In the genomic region with DNA sequence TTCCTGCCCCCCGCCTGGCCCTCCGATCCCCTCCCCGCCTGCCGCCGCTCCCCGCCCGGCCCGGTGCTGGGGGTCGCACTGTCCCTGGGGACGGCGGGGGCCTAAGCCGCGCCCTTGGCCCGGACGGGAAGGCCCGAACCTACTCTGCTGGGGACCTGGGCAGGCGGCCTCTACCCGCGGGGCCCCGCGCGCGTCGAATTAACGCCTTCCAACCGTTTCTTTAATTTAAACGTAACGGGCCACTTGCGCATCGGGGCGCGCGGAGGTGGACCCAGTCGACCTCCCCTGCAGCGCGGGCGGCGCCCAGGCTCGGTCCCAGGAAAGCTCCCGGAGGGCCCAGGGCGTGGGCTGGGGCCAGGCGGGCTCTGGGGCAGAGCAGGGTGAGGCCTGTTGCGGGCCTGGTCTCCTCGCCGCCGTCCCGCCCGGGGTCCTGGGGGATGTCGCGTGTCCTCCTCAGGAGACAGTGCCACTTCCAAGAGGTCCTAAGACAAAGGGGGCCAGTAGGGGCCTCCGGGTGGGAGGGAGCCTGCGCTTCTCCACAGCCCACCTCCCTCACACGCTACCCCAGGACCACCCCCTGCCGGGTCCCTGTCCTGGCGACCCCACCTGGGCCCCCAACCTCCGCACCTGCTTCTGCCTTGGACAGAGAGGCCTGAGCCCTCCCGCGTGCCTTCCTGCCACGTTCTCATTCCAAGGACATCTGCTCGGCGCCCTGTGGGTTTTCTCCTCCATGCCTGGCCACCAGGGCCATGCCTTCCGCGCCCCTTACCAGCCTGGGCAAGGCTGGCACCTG, we compare ENCODE assay signal across 1 cellular context.
TF ChIP-seq lines count a peak whose summit lies in the region.

No MANE protein-coding gene starts in this region.

TF ChIP-seq in HepG2, 621 proteins besides CTCF, POLR2A, EP300 and RAD21 (continued from another document and continues in another):
- TF ChIP-seq, protein P1, sequence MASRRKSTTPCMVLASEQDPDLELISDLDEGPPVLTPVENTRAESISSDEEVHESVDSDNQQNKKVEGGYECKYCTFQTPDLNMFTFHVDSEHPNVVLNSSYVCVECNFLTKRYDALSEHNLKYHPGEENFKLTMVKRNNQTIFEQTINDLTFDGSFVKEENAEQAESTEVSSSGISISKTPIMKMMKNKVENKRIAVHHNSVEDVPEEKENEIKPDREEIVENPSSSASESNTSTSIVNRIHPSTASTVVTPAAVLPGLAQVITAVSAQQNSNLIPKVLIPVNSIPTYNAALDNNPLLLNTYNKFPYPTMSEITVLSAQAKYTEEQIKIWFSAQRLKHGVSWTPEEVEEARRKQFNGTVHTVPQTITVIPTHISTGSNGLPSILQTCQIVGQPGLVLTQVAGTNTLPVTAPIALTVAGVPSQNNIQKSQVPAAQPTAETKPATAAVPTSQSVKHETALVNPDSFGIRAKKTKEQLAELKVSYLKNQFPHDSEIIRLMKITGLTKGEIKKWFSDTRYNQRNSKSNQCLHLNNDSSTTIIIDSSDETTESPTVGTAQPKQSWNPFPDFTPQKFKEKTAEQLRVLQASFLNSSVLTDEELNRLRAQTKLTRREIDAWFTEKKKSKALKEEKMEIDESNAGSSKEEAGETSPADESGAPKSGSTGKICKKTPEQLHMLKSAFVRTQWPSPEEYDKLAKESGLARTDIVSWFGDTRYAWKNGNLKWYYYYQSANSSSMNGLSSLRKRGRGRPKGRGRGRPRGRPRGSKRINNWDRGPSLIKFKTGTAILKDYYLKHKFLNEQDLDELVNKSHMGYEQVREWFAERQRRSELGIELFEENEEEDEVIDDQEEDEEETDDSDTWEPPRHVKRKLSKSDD (CRISPR knock-in tag; IDR thresholded peaks at IDR 0.05; ENCODE audit: low read depth) = 0 out of 2 replicates have a peak, but pooled peaks have one; percentile 23
- TF ChIP-seq, protein P2, sequence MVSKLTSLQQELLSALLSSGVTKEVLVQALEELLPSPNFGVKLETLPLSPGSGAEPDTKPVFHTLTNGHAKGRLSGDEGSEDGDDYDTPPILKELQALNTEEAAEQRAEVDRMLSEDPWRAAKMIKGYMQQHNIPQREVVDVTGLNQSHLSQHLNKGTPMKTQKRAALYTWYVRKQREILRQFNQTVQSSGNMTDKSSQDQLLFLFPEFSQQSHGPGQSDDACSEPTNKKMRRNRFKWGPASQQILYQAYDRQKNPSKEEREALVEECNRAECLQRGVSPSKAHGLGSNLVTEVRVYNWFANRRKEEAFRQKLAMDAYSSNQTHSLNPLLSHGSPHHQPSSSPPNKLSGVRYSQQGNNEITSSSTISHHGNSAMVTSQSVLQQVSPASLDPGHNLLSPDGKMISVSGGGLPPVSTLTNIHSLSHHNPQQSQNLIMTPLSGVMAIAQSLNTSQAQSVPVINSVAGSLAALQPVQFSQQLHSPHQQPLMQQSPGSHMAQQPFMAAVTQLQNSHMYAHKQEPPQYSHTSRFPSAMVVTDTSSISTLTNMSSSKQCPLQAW (CRISPR knock-in tag; IDR thresholded peaks at IDR 0.05) = 0 out of 2 replicates have a peak, but pooled peaks have one; percentile 12
- peak; percentile 71 for TF ChIP-seq AGO2 (optimal IDR thresholded peaks at IDR 0.05; ENCODE audit: low read depth, low read length)
- 0 out of 2 replicates have a peak, but pooled peaks have one; percentile 34 for TF ChIP-seq ZBTB7A (CRISPR knock-in tag; IDR thresholded peaks at IDR 0.05)
- TF ChIP-seq, protein P3, sequence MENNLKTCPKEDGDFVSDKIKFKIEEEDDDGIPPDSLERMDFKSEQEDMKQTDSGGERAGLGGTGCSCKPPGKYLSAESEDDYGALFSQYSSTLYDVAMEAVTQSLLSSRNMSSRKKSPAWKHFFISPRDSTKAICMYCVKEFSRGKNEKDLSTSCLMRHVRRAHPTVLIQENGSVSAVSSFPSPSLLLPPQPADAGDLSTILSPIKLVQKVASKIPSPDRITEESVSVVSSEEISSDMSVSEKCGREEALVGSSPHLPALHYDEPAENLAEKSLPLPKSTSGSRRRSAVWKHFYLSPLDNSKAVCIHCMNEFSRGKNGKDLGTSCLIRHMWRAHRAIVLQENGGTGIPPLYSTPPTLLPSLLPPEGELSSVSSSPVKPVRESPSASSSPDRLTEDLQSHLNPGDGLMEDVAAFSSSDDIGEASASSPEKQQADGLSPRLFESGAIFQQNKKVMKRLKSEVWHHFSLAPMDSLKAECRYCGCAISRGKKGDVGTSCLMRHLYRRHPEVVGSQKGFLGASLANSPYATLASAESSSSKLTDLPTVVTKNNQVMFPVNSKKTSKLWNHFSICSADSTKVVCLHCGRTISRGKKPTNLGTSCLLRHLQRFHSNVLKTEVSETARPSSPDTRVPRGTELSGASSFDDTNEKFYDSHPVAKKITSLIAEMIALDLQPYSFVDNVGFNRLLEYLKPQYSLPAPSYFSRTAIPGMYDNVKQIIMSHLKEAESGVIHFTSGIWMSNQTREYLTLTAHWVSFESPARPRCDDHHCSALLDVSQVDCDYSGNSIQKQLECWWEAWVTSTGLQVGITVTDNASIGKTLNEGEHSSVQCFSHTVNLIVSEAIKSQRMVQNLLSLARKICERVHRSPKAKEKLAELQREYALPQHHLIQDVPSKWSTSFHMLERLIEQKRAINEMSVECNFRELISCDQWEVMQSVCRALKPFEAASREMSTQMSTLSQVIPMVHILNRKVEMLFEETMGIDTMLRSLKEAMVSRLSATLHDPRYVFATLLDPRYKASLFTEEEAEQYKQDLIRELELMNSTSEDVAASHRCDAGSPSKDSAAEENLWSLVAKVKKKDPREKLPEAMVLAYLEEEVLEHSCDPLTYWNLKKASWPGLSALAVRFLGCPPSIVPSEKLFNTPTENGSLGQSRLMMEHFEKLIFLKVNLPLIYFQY (CRISPR knock-in tag; IDR thresholded peaks at IDR 0.05; ENCODE audit: borderline replicate concordance) = no peak
- TF ChIP-seq, protein P4, sequence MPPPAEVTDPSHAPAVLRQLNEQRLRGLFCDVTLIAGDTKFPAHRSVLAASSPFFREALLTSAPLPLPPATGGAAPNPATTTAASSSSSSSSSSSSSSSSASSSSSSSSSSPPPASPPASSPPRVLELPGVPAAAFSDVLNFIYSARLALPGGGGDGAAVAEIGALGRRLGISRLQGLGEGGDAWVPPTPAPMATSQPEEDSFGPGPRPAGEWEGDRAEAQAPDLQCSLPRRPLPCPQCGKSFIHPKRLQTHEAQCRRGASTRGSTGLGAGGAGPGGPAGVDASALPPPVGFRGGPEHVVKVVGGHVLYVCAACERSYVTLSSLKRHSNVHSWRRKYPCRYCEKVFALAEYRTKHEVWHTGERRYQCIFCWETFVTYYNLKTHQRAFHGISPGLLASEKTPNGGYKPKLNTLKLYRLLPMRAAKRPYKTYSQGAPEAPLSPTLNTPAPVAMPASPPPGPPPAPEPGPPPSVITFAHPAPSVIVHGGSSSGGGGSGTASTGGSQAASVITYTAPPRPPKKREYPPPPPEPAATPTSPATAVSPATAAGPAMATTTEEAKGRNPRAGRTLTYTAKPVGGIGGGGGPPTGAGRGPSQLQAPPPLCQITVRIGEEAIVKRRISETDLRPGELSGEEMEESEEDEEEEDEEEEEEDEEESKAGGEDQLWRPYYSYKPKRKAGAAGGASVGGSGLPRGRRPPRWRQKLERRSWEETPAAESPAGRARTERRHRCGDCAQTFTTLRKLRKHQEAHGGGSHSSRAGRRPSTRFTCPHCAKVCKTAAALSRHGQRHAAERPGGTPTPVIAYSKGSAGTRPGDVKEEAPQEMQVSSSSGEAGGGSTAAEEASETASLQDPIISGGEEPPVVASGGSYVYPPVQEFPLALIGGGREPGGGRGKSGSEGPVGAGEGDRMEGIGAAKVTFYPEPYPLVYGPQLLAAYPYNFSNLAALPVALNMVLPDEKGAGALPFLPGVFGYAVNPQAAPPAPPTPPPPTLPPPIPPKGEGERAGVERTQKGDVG (CRISPR knock-in tag; IDR thresholded peaks at IDR 0.05; ENCODE audit: borderline replicate concordance) = peak; percentile 74; the same call in 1 of the 2 replicates
- 0 out of 2 replicates have a peak, but pooled peaks have one; percentile 24 for TF ChIP-seq TBX2 (CRISPR knock-in tag; IDR thresholded peaks at IDR 0.05; ENCODE audit: borderline replicate concordance)
- TF ChIP-seq HNRNPL (IDR thresholded peaks at IDR 0.05; ENCODE audit: low read depth, low read length) = peak; percentile 98
- TF ChIP-seq, protein P5, sequence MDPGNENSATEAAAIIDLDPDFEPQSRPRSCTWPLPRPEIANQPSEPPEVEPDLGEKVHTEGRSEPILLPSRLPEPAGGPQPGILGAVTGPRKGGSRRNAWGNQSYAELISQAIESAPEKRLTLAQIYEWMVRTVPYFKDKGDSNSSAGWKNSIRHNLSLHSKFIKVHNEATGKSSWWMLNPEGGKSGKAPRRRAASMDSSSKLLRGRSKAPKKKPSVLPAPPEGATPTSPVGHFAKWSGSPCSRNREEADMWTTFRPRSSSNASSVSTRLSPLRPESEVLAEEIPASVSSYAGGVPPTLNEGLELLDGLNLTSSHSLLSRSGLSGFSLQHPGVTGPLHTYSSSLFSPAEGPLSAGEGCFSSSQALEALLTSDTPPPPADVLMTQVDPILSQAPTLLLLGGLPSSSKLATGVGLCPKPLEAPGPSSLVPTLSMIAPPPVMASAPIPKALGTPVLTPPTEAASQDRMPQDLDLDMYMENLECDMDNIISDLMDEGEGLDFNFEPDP (CRISPR knock-in tag; conservative IDR thresholded peaks at IDR 0.05) = 0 out of 2 replicates have a peak, but pooled peaks have one; percentile 72
- peak; percentile 49; the same call in 1 of the 2 replicates for TF ChIP-seq HOXA3 (CRISPR knock-in tag; IDR thresholded peaks at IDR 0.05)
- peak; percentile 51; the same call in 1 of the 2 replicates for TF ChIP-seq KDM5B (CRISPR knock-in tag; IDR thresholded peaks at IDR 0.05; ENCODE audit: borderline replicate concordance)
- TF ChIP-seq ZBTB7B (CRISPR knock-in tag; IDR thresholded peaks at IDR 0.05) = 0 out of 2 replicates have a peak, but pooled peaks have one; percentile 5
- TF ChIP-seq, protein P6, sequence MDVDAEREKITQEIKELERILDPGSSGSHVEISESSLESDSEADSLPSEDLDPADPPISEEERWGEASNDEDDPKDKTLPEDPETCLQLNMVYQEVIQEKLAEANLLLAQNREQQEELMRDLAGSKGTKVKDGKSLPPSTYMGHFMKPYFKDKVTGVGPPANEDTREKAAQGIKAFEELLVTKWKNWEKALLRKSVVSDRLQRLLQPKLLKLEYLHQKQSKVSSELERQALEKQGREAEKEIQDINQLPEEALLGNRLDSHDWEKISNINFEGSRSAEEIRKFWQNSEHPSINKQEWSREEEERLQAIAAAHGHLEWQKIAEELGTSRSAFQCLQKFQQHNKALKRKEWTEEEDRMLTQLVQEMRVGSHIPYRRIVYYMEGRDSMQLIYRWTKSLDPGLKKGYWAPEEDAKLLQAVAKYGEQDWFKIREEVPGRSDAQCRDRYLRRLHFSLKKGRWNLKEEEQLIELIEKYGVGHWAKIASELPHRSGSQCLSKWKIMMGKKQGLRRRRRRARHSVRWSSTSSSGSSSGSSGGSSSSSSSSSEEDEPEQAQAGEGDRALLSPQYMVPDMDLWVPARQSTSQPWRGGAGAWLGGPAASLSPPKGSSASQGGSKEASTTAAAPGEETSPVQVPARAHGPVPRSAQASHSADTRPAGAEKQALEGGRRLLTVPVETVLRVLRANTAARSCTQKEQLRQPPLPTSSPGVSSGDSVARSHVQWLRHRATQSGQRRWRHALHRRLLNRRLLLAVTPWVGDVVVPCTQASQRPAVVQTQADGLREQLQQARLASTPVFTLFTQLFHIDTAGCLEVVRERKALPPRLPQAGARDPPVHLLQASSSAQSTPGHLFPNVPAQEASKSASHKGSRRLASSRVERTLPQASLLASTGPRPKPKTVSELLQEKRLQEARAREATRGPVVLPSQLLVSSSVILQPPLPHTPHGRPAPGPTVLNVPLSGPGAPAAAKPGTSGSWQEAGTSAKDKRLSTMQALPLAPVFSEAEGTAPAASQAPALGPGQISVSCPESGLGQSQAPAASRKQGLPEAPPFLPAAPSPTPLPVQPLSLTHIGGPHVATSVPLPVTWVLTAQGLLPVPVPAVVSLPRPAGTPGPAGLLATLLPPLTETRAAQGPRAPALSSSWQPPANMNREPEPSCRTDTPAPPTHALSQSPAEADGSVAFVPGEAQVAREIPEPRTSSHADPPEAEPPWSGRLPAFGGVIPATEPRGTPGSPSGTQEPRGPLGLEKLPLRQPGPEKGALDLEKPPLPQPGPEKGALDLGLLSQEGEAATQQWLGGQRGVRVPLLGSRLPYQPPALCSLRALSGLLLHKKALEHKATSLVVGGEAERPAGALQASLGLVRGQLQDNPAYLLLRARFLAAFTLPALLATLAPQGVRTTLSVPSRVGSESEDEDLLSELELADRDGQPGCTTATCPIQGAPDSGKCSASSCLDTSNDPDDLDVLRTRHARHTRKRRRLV (CRISPR knock-in tag; IDR thresholded peaks at IDR 0.05) = no peak
- peak; percentile 14 for TF ChIP-seq HNRNPK (IDR thresholded peaks at IDR 0.05; ENCODE audit: low read depth, low read length, poor library complexity, severe bottlenecking)
- TF ChIP-seq SOX6 (IDR thresholded peaks at IDR 0.05) = no peak
- TF ChIP-seq SOX6 (CRISPR knock-in tag; IDR thresholded peaks at IDR 0.05) = peak; percentile 43
- TF ChIP-seq ELF1 (CRISPR knock-in tag; IDR thresholded peaks at IDR 0.05) = no peak
- TF ChIP-seq, protein P7, sequence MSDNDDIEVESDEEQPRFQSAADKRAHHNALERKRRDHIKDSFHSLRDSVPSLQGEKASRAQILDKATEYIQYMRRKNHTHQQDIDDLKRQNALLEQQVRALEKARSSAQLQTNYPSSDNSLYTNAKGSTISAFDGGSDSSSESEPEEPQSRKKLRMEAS (IDR thresholded peaks at IDR 0.05) = peak; percentile 54; the same call in 1 of the 2 replicates
- TF ChIP-seq, protein P8, sequence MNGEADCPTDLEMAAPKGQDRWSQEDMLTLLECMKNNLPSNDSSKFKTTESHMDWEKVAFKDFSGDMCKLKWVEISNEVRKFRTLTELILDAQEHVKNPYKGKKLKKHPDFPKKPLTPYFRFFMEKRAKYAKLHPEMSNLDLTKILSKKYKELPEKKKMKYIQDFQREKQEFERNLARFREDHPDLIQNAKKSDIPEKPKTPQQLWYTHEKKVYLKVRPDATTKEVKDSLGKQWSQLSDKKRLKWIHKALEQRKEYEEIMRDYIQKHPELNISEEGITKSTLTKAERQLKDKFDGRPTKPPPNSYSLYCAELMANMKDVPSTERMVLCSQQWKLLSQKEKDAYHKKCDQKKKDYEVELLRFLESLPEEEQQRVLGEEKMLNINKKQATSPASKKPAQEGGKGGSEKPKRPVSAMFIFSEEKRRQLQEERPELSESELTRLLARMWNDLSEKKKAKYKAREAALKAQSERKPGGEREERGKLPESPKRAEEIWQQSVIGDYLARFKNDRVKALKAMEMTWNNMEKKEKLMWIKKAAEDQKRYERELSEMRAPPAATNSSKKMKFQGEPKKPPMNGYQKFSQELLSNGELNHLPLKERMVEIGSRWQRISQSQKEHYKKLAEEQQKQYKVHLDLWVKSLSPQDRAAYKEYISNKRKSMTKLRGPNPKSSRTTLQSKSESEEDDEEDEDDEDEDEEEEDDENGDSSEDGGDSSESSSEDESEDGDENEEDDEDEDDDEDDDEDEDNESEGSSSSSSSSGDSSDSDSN (CRISPR knock-in tag; IDR thresholded peaks at IDR 0.05) = 0 out of 2 replicates have a peak, but pooled peaks have one; percentile 35
- 0 out of 2 replicates have a peak, but pooled peaks have one; percentile 42 for TF ChIP-seq ZNF225 (CRISPR knock-in tag; IDR thresholded peaks at IDR 0.05)
- TF ChIP-seq, protein P9, sequence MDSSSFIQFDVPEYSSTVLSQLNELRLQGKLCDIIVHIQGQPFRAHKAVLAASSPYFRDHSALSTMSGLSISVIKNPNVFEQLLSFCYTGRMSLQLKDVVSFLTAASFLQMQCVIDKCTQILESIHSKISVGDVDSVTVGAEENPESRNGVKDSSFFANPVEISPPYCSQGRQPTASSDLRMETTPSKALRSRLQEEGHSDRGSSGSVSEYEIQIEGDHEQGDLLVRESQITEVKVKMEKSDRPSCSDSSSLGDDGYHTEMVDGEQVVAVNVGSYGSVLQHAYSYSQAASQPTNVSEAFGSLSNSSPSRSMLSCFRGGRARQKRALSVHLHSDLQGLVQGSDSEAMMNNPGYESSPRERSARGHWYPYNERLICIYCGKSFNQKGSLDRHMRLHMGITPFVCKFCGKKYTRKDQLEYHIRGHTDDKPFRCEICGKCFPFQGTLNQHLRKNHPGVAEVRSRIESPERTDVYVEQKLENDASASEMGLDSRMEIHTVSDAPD (CRISPR knock-in tag; IDR thresholded peaks at IDR 0.05) = no peak
- peak; percentile 95 for TF ChIP-seq ZBTB38 (CRISPR knock-in tag; IDR thresholded peaks at IDR 0.05)
- TF ChIP-seq ZFX (CRISPR knock-in tag; IDR thresholded peaks at IDR 0.05; ENCODE audit: low read depth) = 0 out of 2 replicates have a peak, but pooled peaks have one; percentile 12
